Comparison of ENCODE assay signal across 32 cellular contexts in genomic region chr2:18647731-18648130, GRCh38. TPM values are rescaled to one million over a fixed set of nuclear protein-coding genes. Genes with fewer than 3 reads are reported as not detected.
"Had no signal": no experiment of that assay in that cellular context is flagged by ENCODE, and none has a peak within 500 bp of the region (broad histone marks: within the 10 kb centered on the region; RNA-seq: fewer than 3 reads in every experiment).

No MANE protein-coding gene starts in this region.

- H3K9me3 Mint-ChIP-seq: activated CD4-positive, alpha-beta memory T cell treated with anti-CD3 and anti-CD28 coated beads, Interleukin-2, amount 10 ng/mL, durations not matched to agents 7 days and 5 days; activated CD4-positive, alpha-beta T cell treated with anti-CD3 and anti-CD28 coated beads, Interleukin-2, amount 10 ng/mL, durations not matched to agents 7 days and 5 days; activated naive CD4-positive, alpha-beta T cell treated with anti-CD3 and anti-CD28 coated beads, Interleukin-2, amount 10 ng/mL, durations not matched to agents 7 days and 5 days had no signal

- H3K27ac ChIP-seq: brain microvascular endothelial cell, foreskin keratinocyte, gastrocnemius medialis, heart left ventricle, VCaP had no signal

- DNase-seq: activated CD4-positive, alpha-beta memory T cell treated with anti-CD3 and anti-CD28 coated beads, Interleukin-2, amount 10 ng/mL, durations not matched to agents 7 days and 5 days; activated CD4-positive, alpha-beta T cell treated with anti-CD3 and anti-CD28 coated beads for 1 hour; activated CD4-positive, alpha-beta T cell treated with anti-CD3 and anti-CD28 coated beads for 4 hours; activated CD4-positive, alpha-beta T cell treated with anti-CD3 and anti-CD28 coated beads, Interleukin-2, amount 10 ng/mL, durations not matched to agents 7 days and 5 days; activated CD4-positive, alpha-beta T cell treated with anti-CD3 and anti-CD28 coated beads, Interleukin-2, amount 50 U/mL, for 4 hours; activated CD8-positive, alpha-beta memory T cell treated with anti-CD3 and anti-CD28 coated beads, Interleukin-2, amount 50 U/mL, for 48 hours; activated gamma-delta T cell; activated naive CD4-positive, alpha-beta T cell; activated naive CD4-positive, alpha-beta T cell treated with anti-CD3 and anti-CD28 coated beads, Interleukin-2, amount 10 ng/mL, durations not matched to agents 7 days and 5 days; activated naive CD8-positive, alpha-beta T cell treated with anti-CD3 and anti-CD28 coated beads, Interleukin-2, amount 10 ng/mL, durations not matched to agents 7 days and 5 days; activated T-cell treated with anti-CD3 and anti-CD28 coated beads for 4 hours; activated T-cell treated with anti-CD3 and anti-CD28 coated beads, Interleukin-2, amount 50 U/mL, for 24 hours; activated T-cell treated with anti-CD3 and anti-CD28 coated beads, Interleukin-2, amount 50 U/mL, for 72 hours; brain microvascular endothelial cell; caudate nucleus; cortex of kidney; dermis blood vessel endothelial cell; effector CD8-positive, alpha-beta T cell; foreskin keratinocyte; glutamatergic neuron; heart left ventricle; T-helper 2 cell had no signal

- H3K36me3 ChIP-seq: brain microvascular endothelial cell, gastrocnemius medialis, heart left ventricle had no signal

- H3K27ac Mint-ChIP-seq: activated CD4-positive, alpha-beta memory T cell treated with anti-CD3 and anti-CD28 coated beads, Interleukin-2, amount 10 ng/mL, durations not matched to agents 7 days and 5 days; activated CD4-positive, alpha-beta T cell treated with anti-CD3 and anti-CD28 coated beads, Interleukin-2, amount 10 ng/mL, durations not matched to agents 7 days and 5 days; activated naive CD4-positive, alpha-beta T cell treated with anti-CD3 and anti-CD28 coated beads, Interleukin-2, amount 10 ng/mL, durations not matched to agents 7 days and 5 days; activated naive CD4-positive, alpha-beta T cell treated with anti-CD3 and anti-CD28 coated beads, Interleukin-2, amount 50 U/mL, for 72 hours; activated naive CD8-positive, alpha-beta T cell treated with anti-CD3 and anti-CD28 coated beads, Interleukin-2, amount 10 ng/mL, durations not matched to agents 7 days and 5 days; activated T-cell treated with anti-CD3 and anti-CD28 coated beads, Interleukin-2, amount 50 U/mL, for 24 hours; activated T-cell treated with anti-CD3 and anti-CD28 coated beads, Interleukin-2, amount 50 U/mL, for 72 hours; WTC11 had no signal

- H3K4me3 ChIP-seq: gastrocnemius medialis, heart left ventricle had no signal

- H3K27me3 Mint-ChIP-seq: activated CD4-positive, alpha-beta memory T cell treated with anti-CD3 and anti-CD28 coated beads, Interleukin-2, amount 10 ng/mL, durations not matched to agents 7 days and 5 days; activated CD4-positive, alpha-beta T cell treated with anti-CD3 and anti-CD28 coated beads, Interleukin-2, amount 10 ng/mL, durations not matched to agents 7 days and 5 days; activated naive CD4-positive, alpha-beta T cell treated with anti-CD3 and anti-CD28 coated beads, Interleukin-2, amount 10 ng/mL, durations not matched to agents 7 days and 5 days; activated naive CD8-positive, alpha-beta T cell treated with anti-CD3 and anti-CD28 coated beads, Interleukin-2, amount 10 ng/mL, durations not matched to agents 7 days and 5 days; activated T-cell treated with anti-CD3 and anti-CD28 coated beads, Interleukin-2, amount 50 U/mL, for 24 hours had no signal

- H3K27me3 ChIP-seq: brain microvascular endothelial cell, foreskin keratinocyte, gastrocnemius medialis, heart left ventricle had no signal

- H3K4me3 Mint-ChIP-seq: activated CD4-positive, alpha-beta memory T cell treated with anti-CD3 and anti-CD28 coated beads, Interleukin-2, amount 10 ng/mL, durations not matched to agents 7 days and 5 days; activated CD4-positive, alpha-beta T cell treated with anti-CD3 and anti-CD28 coated beads, Interleukin-2, amount 10 ng/mL, durations not matched to agents 7 days and 5 days; activated naive CD4-positive, alpha-beta T cell treated with anti-CD3 and anti-CD28 coated beads, Interleukin-2, amount 10 ng/mL, durations not matched to agents 7 days and 5 days; activated naive CD8-positive, alpha-beta T cell treated with anti-CD3 and anti-CD28 coated beads, Interleukin-2, amount 10 ng/mL, durations not matched to agents 7 days and 5 days; activated T-cell treated with anti-CD3 and anti-CD28 coated beads, Interleukin-2, amount 50 U/mL, for 24 hours; activated T-cell treated with anti-CD3 and anti-CD28 coated beads, Interleukin-2, amount 50 U/mL, for 72 hours; WTC11 had no signal

- H3K9me3 ChIP-seq: gastrocnemius medialis had no signal

- H3K4me1 Mint-ChIP-seq: activated CD4-positive, alpha-beta memory T cell treated with anti-CD3 and anti-CD28 coated beads, Interleukin-2, amount 10 ng/mL, durations not matched to agents 7 days and 5 days; activated CD4-positive, alpha-beta T cell treated with anti-CD3 and anti-CD28 coated beads, Interleukin-2, amount 10 ng/mL, durations not matched to agents 7 days and 5 days; activated naive CD4-positive, alpha-beta T cell treated with anti-CD3 and anti-CD28 coated beads, Interleukin-2, amount 10 ng/mL, durations not matched to agents 7 days and 5 days had no signal

- ATAC-seq: activated naive CD4-positive, alpha-beta T cell treated with anti-CD3 and anti-CD28 coated beads, Interleukin-2, amount 50 U/mL, for 72 hours; activated T-cell treated with anti-CD3 and anti-CD28 coated beads, Interleukin-2, amount 50 U/mL, for 72 hours; esophagus mucosa; foreskin keratinocyte; gastrocnemius medialis; heart left ventricle; WTC11 had no signal

- H3K36me3 Mint-ChIP-seq: activated naive CD4-positive, alpha-beta T cell treated with anti-CD3 and anti-CD28 coated beads, Interleukin-2, amount 10 ng/mL, durations not matched to agents 7 days and 5 days; WTC11 had no signal

RNA-seq across cellular contexts. Expression of gene NT5C1B, which starts 58.4 kb away (rescaled TPM):
- total RNA-seq: activated CD4-positive, alpha-beta memory T cell treated with anti-CD3 and anti-CD28 coated beads, Interleukin-2, amount 10 ng/mL, durations not matched to agents 7 days and 5 days; activated CD4-positive, alpha-beta T cell treated with anti-CD3 and anti-CD28 coated beads, Interleukin-2, amount 10 ng/mL, durations not matched to agents 7 days and 5 days; activated naive CD4-positive, alpha-beta T cell treated with anti-CD3 and anti-CD28 coated beads, Interleukin-2, amount 50 U/mL, for 72 hours; activated naive CD8-positive, alpha-beta T cell treated with anti-CD3 and anti-CD28 coated beads, Interleukin-2, amount 10 ng/mL, durations not matched to agents 7 days and 5 days; activated T-cell treated with anti-CD3 and anti-CD28 coated beads, Interleukin-2, amount 50 U/mL, for 72 hours; astrocyte; bronchial epithelial cell; chondrocyte; dermis blood vessel endothelial cell; epithelial cell of proximal tubule; esophagus mucosa; foreskin keratinocyte; gastrocnemius medialis; heart left ventricle; T-helper 1 cell treated with Interleukin-12 subunit alpha and Interleukin-12 subunit beta and Interleukin-4 antibody, amounts not matched to agents 30 ng/mL and 1 ng/mL, for 36 hours; WTC11 had no signal
